ENCODE assay signal across 13 cellular contexts in the genomic region with DNA sequence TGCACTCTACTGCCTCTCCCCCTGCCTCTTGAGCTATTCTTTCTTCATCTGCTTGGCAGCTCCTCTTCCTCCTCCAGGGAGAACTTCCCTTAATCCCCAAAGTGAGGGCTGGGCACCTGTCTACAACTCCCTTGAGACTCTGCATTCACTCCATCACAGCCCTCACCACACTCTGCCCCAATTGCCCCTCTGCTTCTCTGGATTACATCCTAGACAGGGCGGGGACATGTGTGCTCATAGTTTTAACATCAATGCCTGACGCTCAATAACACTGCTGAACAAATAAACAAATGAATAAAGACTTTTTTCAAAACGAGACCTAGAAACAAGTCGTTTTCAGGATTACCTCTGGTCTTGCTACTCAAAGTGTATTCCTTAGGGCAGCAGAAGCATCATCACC.
"Had no signal": no experiment of that assay in that cellular context is flagged by ENCODE, and none has a peak within 500 bp of the region (broad histone marks: within the 10 kb centered on the region; RNA-seq: fewer than 3 reads in every experiment).

No MANE protein-coding gene starts in this region.

- H3K4me1 ChIP-seq: thyroid gland had no signal

- DNase-seq: activated CD4-positive, alpha-beta T cell treated with anti-CD3 and anti-CD28 coated beads, Interleukin-2, amount 10 ng/mL, durations not matched to agents 24 days and 14 days; activated CD4-positive, CD25-positive, alpha-beta regulatory T cell; activated CD8-positive, alpha-beta memory T cell treated with anti-CD3 and anti-CD28 coated beads, Interleukin-2, amount 50 U/mL, for 48 hours; activated CD8-positive, alpha-beta T cell treated with anti-CD3 and anti-CD28 coated beads, Interleukin-2, amount 10 ng/mL, durations not matched to agents 7 days and 5 days; activated gamma-delta T cell; activated T-cell treated with anti-CD3 and anti-CD28 coated beads, Interleukin-2, amount 50 U/mL, for 72 hours; hippocampal formation; kidney glomerular epithelial cell; stimulated activated CD4-positive, alpha-beta T cell treated with anti-CD3 and anti-CD28 coated beads, Interleukin-2, amount 100 ng/mL, for 24 hours; thyroid gland had no signal

- H3K9me3 Mint-ChIP-seq: activated CD4-positive, alpha-beta T cell treated with anti-CD3 and anti-CD28 coated beads, Interleukin-2, amount 10 ng/mL, durations not matched to agents 24 days and 14 days; activated naive CD4-positive, alpha-beta T cell treated with anti-CD3 and anti-CD28 coated beads, Interleukin-2, amount 50 U/mL, for 72 hours; activated T-cell treated with anti-CD3 and anti-CD28 coated beads, Interleukin-2, amount 50 U/mL, for 72 hours; mesothelial cell of epicardium had no signal

- H3K9me3 ChIP-seq: thyroid gland had no signal

- H3K36me3 ChIP-seq: thyroid gland had no signal

- H3K4me3 Mint-ChIP-seq: activated CD4-positive, alpha-beta T cell treated with anti-CD3 and anti-CD28 coated beads, Interleukin-2, amount 10 ng/mL, durations not matched to agents 24 days and 14 days; activated CD8-positive, alpha-beta T cell treated with anti-CD3 and anti-CD28 coated beads, Interleukin-2, amount 10 ng/mL, durations not matched to agents 7 days and 5 days; activated T-cell treated with anti-CD3 and anti-CD28 coated beads, Interleukin-2, amount 50 U/mL, for 72 hours; mesothelial cell of epicardium had no signal

- ATAC-seq: activated CD8-positive, alpha-beta T cell treated with anti-CD3 and anti-CD28 coated beads, Interleukin-2, amount 10 ng/mL, durations not matched to agents 7 days and 5 days; activated naive CD4-positive, alpha-beta T cell treated with anti-CD3 and anti-CD28 coated beads, Interleukin-2, amount 50 U/mL, for 72 hours; activated T-cell treated with anti-CD3 and anti-CD28 coated beads, Interleukin-2, amount 50 U/mL, for 72 hours had no signal

- H3K27me3 ChIP-seq: thyroid gland had no signal

- H3K27ac ChIP-seq: thyroid gland had no signal

- H3K4me3 ChIP-seq: lung, thyroid gland had no signal

- H3K27ac Mint-ChIP-seq: activated CD4-positive, alpha-beta T cell treated with anti-CD3 and anti-CD28 coated beads, Interleukin-2, amount 10 ng/mL, durations not matched to agents 24 days and 14 days; activated CD8-positive, alpha-beta T cell treated with anti-CD3 and anti-CD28 coated beads, Interleukin-2, amount 10 ng/mL, durations not matched to agents 7 days and 5 days; activated T-cell treated with anti-CD3 and anti-CD28 coated beads, Interleukin-2, amount 50 U/mL, for 72 hours; mesothelial cell of epicardium had no signal

- H3K27me3 Mint-ChIP-seq: activated CD4-positive, alpha-beta T cell treated with anti-CD3 and anti-CD28 coated beads, Interleukin-2, amount 10 ng/mL, durations not matched to agents 24 days and 14 days had no signal

- H3K4me1 Mint-ChIP-seq: activated CD4-positive, alpha-beta T cell treated with anti-CD3 and anti-CD28 coated beads, Interleukin-2, amount 10 ng/mL, durations not matched to agents 24 days and 14 days had no signal
